In the genomic region with DNA sequence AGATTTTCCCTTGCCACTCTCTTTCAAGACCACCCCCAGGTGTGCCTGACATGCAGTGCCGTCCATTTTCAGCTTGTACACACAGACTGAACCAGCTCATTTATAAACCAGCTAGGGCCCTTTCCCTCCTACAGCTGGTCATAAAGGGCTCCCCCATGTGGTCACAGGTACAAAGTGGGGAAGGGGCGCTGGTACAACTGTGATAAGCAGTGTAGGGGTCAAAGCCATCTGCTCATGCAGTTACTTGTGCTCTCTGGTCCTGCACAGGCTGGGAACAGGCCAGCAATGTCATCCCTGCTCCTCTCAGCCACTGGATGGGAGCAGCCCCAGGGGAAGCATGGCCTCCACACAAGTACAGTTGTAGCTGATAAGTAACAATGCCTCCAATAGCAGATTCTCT, we compare ENCODE assay signal across 30 cellular contexts. TPM values are rescaled to one million over a fixed set of nuclear protein-coding genes. Genes with fewer than 3 reads are reported as not detected.
DNase-seq lines count a peak whose midpoint lies in the region; ATAC-seq and TF ChIP-seq lines count a peak whose summit lies in the region.
"Had no signal": no experiment of that assay in that cellular context is flagged by ENCODE, and none has a peak within 500 bp of the region (broad histone marks: within the 10 kb centered on the region; RNA-seq: fewer than 3 reads in every experiment).

No MANE protein-coding gene starts in this region.

- no peak for TF ChIP-seq POLR2A in esophagus muscularis mucosa (IDR thresholded peaks at IDR 0.05; ENCODE audit: low read depth)

- H3K4me1 ChIP-seq in GM23338 (ENCODE audit: insufficient read depth) (no peaks in the 10 kb centered on the region), OCI-LY7 (ENCODE audit: insufficient read depth, low read length, poor library complexity, severe bottlenecking) (peaks cover 3% of the 10 kb centered on the region), esophagus muscularis mucosa (no peaks in the 10 kb centered on the region), foreskin keratinocyte (no peaks in the 10 kb centered on the region)
- H3K4me1 ChIP-seq: esophagus squamous epithelium, gastroesophageal sphincter, SJSA1, spleen, thyroid gland had no signal

- peak; percentile 24 for TF ChIP-seq CTCF in C4-2B (conservative IDR thresholded peaks at IDR 0.05)
- TF ChIP-seq CTCF in GM23338 (conservative IDR thresholded peaks at IDR 0.05; ENCODE audit: low read depth in 2 of 2) = peak; percentile 43 to 64
- TF ChIP-seq CTCF in OCI-LY7 (conservative IDR thresholded peaks at IDR 0.05; ENCODE audit: low read length) = peak; percentile 54
- TF ChIP-seq CTCF in esophagus muscularis mucosa (IDR thresholded peaks at IDR 0.05) = no peak
- TF ChIP-seq CTCF in foreskin keratinocyte (conservative IDR thresholded peaks at IDR 0.05) = no peak

- H4K20me1 ChIP-seq in GM23338 (replicated peaks; ENCODE audit: insufficient read depth) (no peaks in the 10 kb centered on the region), OCI-LY7 (ENCODE audit: insufficient read depth, low read length) (no peaks in the 10 kb centered on the region)

- no peaks in the 10 kb centered on the region for H3K4me1 Mint-ChIP-seq in GM23338
- H3K4me1 Mint-ChIP-seq: activated naive CD8-positive, alpha-beta T cell treated with anti-CD3 and anti-CD28 coated beads for 36 hours had no signal

- H3K9me3 ChIP-seq in OCI-LY7 (ENCODE audit: low read length) = no peaks in the 10 kb centered on the region
- H3K9me3 ChIP-seq in esophagus muscularis mucosa = no peaks in the 10 kb centered on the region
- H3K9me3 ChIP-seq: esophagus squamous epithelium, gastroesophageal sphincter, SJSA1, spleen, thyroid gland had no signal

- CTCF ChIA-PET in OCI-LY7 (lab: Charles Lee; ENCODE audit: unreplicated experiment) = interaction anchor here (0.6 kb wide), 2 partner anchors 15 to 173 kb away, joined by 3 to 4 read pairs; a partner anchor contains a TSS
- CTCF ChIA-PET in HEK293T (lab: Yijun Ruan, JAX) = interaction anchor here (0.6 kb wide), 2 partner anchors 234 to 724 kb away, joined by 3 read pairs; no protein-coding TSS in a partner anchor

- no peak overlapping the region for H3K4me3 ChIP-seq in GM23338
- no peak overlapping the region for H3K4me3 ChIP-seq in OCI-LY7 (ENCODE audit: low read depth, low read length, poor library complexity, severe bottlenecking)
- H3K4me3 ChIP-seq in esophagus muscularis mucosa = no peak overlapping the region
- H3K4me3 ChIP-seq: esophagus squamous epithelium, gastroesophageal sphincter, GM23248, SJSA1, spleen, thyroid gland had no signal

- no TSS peak for BruUV-seq in OCI-LY7 (replicated peaks; lab: Mats Ljungman, UMichigan)

- H3K36me3 Mint-ChIP-seq in GM23338 (ENCODE audit: low read depth) = peaks cover under 1% of the 10 kb centered on the region; the same call in 2 of the 3 replicates
- H3K36me3 Mint-ChIP-seq: activated naive CD8-positive, alpha-beta T cell treated with anti-CD3 and anti-CD28 coated beads for 36 hours had no signal

- H3K4me2 ChIP-seq in GM23338 = no peak overlapping the region
- H3K4me2 ChIP-seq in OCI-LY7 (ENCODE audit: low read length) = no peak overlapping the region

- TF ChIP-seq EP300 in esophagus muscularis mucosa (IDR thresholded peaks at IDR 0.05) = no peak

- no peaks in the 10 kb centered on the region for H3K9me2 ChIP-seq in GM23338 (ENCODE audit: insufficient read depth)
- H3K9me2 ChIP-seq in OCI-LY7 (ENCODE audit: insufficient read depth, low read length) = no peaks in the 10 kb centered on the region

- peak; percentile 57 for DNase-seq in GM23338 (ENCODE audit: low spot score)
- no peak for DNase-seq in OCI-LY7 (ENCODE audit: low spot score)
- DNase-seq in esophagus muscularis mucosa (ENCODE audit: extremely low spot score) = peak; percentile 21
- no peak for DNase-seq in foreskin keratinocyte
- no peak for DNase-seq in HEK293T (ENCODE audit: extremely low spot score)
- no peak for DNase-seq in NCI-H526 treated with DMSO at 0.1 percent for 48 hours (lab: John Stamatoyannopoulos, UW)
- DNase-seq: activated naive CD8-positive, alpha-beta T cell treated with anti-CD3 and anti-CD28 coated beads for 36 hours; cerebellar nuclear complex; COR-L47; effector CD8-positive, alpha-beta T cell; esophagus squamous epithelium; GM23248; mammary epithelial cell; NCI-H146; NCI-H69; occipital lobe; spleen; stimulated activated CD4-positive, alpha-beta T cell treated with anti-CD3 and anti-CD28 coated beads, Interleukin-4, amount 100 ng/mL, for 4 hours; thyroid gland had no signal

- intact Hi-C loops in OCI-LY7 (cut with micrococcal nuclease; ENCODE audit: unreplicated experiment) = no loop called here
- intact Hi-C loops in esophagus muscularis mucosa (cut with DNase I) = no loop called here

- ATAC-seq in GM23338 = peak; percentile 81
- ATAC-seq in foreskin keratinocyte = no peak
- no peak for ATAC-seq in esophagus mucosa
- ATAC-seq: gastroesophageal sphincter had no signal

- H3K27me3 ChIP-seq in GM23338 (ENCODE audit: insufficient read depth) (no peaks in the 10 kb centered on the region), esophagus muscularis mucosa (no peaks in the 10 kb centered on the region), foreskin keratinocyte (no peaks in the 10 kb centered on the region)
- H3K27me3 ChIP-seq: esophagus squamous epithelium, gastroesophageal sphincter, SJSA1, thyroid gland had no signal

- H3F3A ChIP-seq in GM23338 (replicated peaks; ENCODE audit: low read depth) = no peaks in the 10 kb centered on the region

- no peak overlapping the region for H3K27ac Mint-ChIP-seq in GM23338
- H3K27ac Mint-ChIP-seq: activated naive CD8-positive, alpha-beta T cell treated with anti-CD3 and anti-CD28 coated beads for 36 hours; activated T-helper 2 cell treated with anti-CD3 and anti-CD28 coated beads, Interferon-gamma antibody, Interleukin-2, Interleukin-4, amounts not matched to agents 10 μg/mL and 5 μg/mL and 100 μg/mL, durations not matched to agents 14 hours and 24 hours and 36 hours; stimulated activated naive CD8-positive, alpha-beta T cell treated with anti-CD3 and anti-CD28 coated beads, Interleukin-15, Interleukin-2, amounts not matched to agents 100 ng/mL and 50 ng/mL, for 24 hours; T-helper 2 cell treated with Interferon-gamma antibody and Interleukin-4, amounts not matched to agents 5 μg/mL and 100 μg/mL, for 36 hours had no signal

- H3K79me2 ChIP-seq in GM23338 (replicated peaks; ENCODE audit: insufficient read depth) = no peaks in the 10 kb centered on the region
- H3K79me2 ChIP-seq in OCI-LY7 (ENCODE audit: insufficient read depth, low read depth, low read length) = no peaks in the 10 kb centered on the region

- POLR2A ChIA-PET in OCI-LY7 (lab: Charles Lee) (no interaction called here), HEK293T (lab: Yijun Ruan, JAX) (no interaction called here)

- H2AFZ ChIP-seq in GM23338 (no peak overlapping the region), OCI-LY7 (ENCODE audit: low read length) (no peak overlapping the region)
- H2AFZ ChIP-seq: GM23248 had no signal

- 48% methylated on average over 2 of the region's 2 CpGs for WGBS in esophagus muscularis mucosa

- H3K36me3 ChIP-seq in GM23338 (ENCODE audit: insufficient read depth) (no peaks in the 10 kb centered on the region), OCI-LY7 (ENCODE audit: insufficient read depth, low read length) (no peaks in the 10 kb centered on the region), esophagus muscularis mucosa (no peaks in the 10 kb centered on the region)
- H3K36me3 ChIP-seq: esophagus squamous epithelium, gastroesophageal sphincter, SJSA1, spleen, thyroid gland had no signal

- H3K9me3 Mint-ChIP-seq in GM23338 = no peaks in the 10 kb centered on the region
- H3K9me3 Mint-ChIP-seq: activated naive CD8-positive, alpha-beta T cell treated with anti-CD3 and anti-CD28 coated beads for 36 hours; activated T-helper 2 cell treated with anti-CD3 and anti-CD28 coated beads, Interferon-gamma antibody, Interleukin-2, Interleukin-4, amounts not matched to agents 10 μg/mL and 5 μg/mL and 100 μg/mL, durations not matched to agents 14 hours and 24 hours and 36 hours; stimulated activated naive CD8-positive, alpha-beta T cell treated with anti-CD3 and anti-CD28 coated beads, Interleukin-15, Interleukin-2, amounts not matched to agents 100 ng/mL and 50 ng/mL, for 24 hours; T-helper 2 cell treated with Interferon-gamma antibody and Interleukin-4, amounts not matched to agents 5 μg/mL and 100 μg/mL, for 36 hours had no signal

- no peaks in the 10 kb centered on the region for H3K27me3 Mint-ChIP-seq in GM23338 (ENCODE audit: insufficient read depth, low read depth, poor library complexity)
- H3K27me3 Mint-ChIP-seq: activated naive CD8-positive, alpha-beta T cell treated with anti-CD3 and anti-CD28 coated beads for 36 hours; stimulated activated naive CD8-positive, alpha-beta T cell treated with anti-CD3 and anti-CD28 coated beads, Interleukin-15, Interleukin-2, amounts not matched to agents 100 ng/mL and 50 ng/mL, for 24 hours had no signal

- H3K27ac ChIP-seq in C4-2B (no peak overlapping the region), GM23338 (ENCODE audit: low read depth) (no peak overlapping the region), OCI-LY7 (ENCODE audit: low read depth, low read length, poor library complexity, severe bottlenecking) (no peak overlapping the region), esophagus muscularis mucosa (replicated peaks in 1 of 4) (no peak overlapping the region), foreskin keratinocyte (no peak overlapping the region)
- H3K27ac ChIP-seq: esophagus squamous epithelium, gastroesophageal sphincter, GM23248, HL-60, SJSA1, spleen, thyroid gland, VCaP had no signal

- no peak overlapping the region for H3K4me3 Mint-ChIP-seq in GM23338
- H3K4me3 Mint-ChIP-seq: activated naive CD8-positive, alpha-beta T cell treated with anti-CD3 and anti-CD28 coated beads for 36 hours; stimulated activated naive CD8-positive, alpha-beta T cell treated with anti-CD3 and anti-CD28 coated beads, Interleukin-15, Interleukin-2, amounts not matched to agents 100 ng/mL and 50 ng/mL, for 24 hours; T-helper 2 cell treated with Interferon-gamma antibody and Interleukin-4, amounts not matched to agents 5 μg/mL and 100 μg/mL, for 36 hours had no signal

RNA-seq across cellular contexts. Expression of a gene that starts 20.6 kb away (rescaled TPM):
- 7.8 and 10.1 TPM in 2 replicates for total RNA-seq in GM23338 (2014; rRNA removed; shearing (Covaris generic))
- polyA plus RNA-seq in GM23338 (2016; fragmentation: Nextera tagmentation; extraction: Ambion mirVana) (2.1 and 2.2 TPM in 2 replicates), foreskin keratinocyte (0.02 TPM in 1 of 2 replicates, not detected in the other)
- not detected in 2 replicates for total RNA-seq in OCI-LY7 (2014; rRNA removed; shearing (Covaris generic))
- total RNA-seq in OCI-LY7 (2022) (not detected in 2 replicates), esophagus muscularis mucosa (under 1 TPM in 1 of 4 donors, not detected in 3; 0.06 TPM), foreskin keratinocyte (0.03 and 0.04 TPM in 2 replicates), esophagus mucosa (0.72 TPM)
- total RNA-seq: activated naive CD8-positive, alpha-beta T cell treated with anti-CD3 and anti-CD28 coated beads for 36 hours; GM23248; mammary epithelial cell had no signal
- polyA plus RNA-seq: GM23248 had no signal

RNA-seq across cellular contexts. Expression of a gene that starts 40.3 kb away (rescaled TPM):
- total RNA-seq in GM23338 (2014; rRNA removed; shearing (Covaris generic)) = not detected in 2 replicates
- polyA plus RNA-seq in GM23338 (2016; fragmentation: Nextera tagmentation; extraction: Ambion mirVana) (0.16 and 0.39 TPM in 2 replicates), foreskin keratinocyte (not detected in 2 replicates)
- not detected in 2 replicates for total RNA-seq in OCI-LY7 (2014; rRNA removed; shearing (Covaris generic))
- total RNA-seq in OCI-LY7 (2022) (not detected in 2 replicates), esophagus muscularis mucosa (not detected), foreskin keratinocyte (not detected in 2 replicates), esophagus mucosa (not detected)
- total RNA-seq: activated naive CD8-positive, alpha-beta T cell treated with anti-CD3 and anti-CD28 coated beads for 36 hours; activated T-helper 2 cell treated with anti-CD3 and anti-CD28 coated beads, Interferon-gamma antibody, Interleukin-2, Interleukin-4, amounts not matched to agents 10 μg/mL and 5 μg/mL and 100 μg/mL, durations not matched to agents 14 hours and 24 hours and 36 hours; esophagus squamous epithelium; gastroesophageal sphincter; GM23248; mammary epithelial cell; occipital lobe; renal cortical epithelial cell; spleen; thyroid gland had no signal
- polyA plus RNA-seq: GM23248, mammary epithelial cell, spleen had no signal

RNA-seq across cellular contexts. Expression of a gene that starts 50.8 kb away (rescaled TPM):
- total RNA-seq in GM23338 (2014; rRNA removed; shearing (Covaris generic)) = not detected in 2 replicates
- polyA plus RNA-seq in GM23338 (2016; fragmentation: Nextera tagmentation; extraction: Ambion mirVana) (not detected in 2 replicates), foreskin keratinocyte (not detected in 2 replicates)
- not detected in 2 replicates for total RNA-seq in OCI-LY7 (2014; rRNA removed; shearing (Covaris generic))
- total RNA-seq in OCI-LY7 (2022) (not detected in 2 replicates), esophagus muscularis mucosa (not detected), foreskin keratinocyte (not detected in 2 replicates), esophagus mucosa (not detected)
- total RNA-seq: activated naive CD8-positive, alpha-beta T cell treated with anti-CD3 and anti-CD28 coated beads for 36 hours; activated T-helper 2 cell treated with anti-CD3 and anti-CD28 coated beads, Interferon-gamma antibody, Interleukin-2, Interleukin-4, amounts not matched to agents 10 μg/mL and 5 μg/mL and 100 μg/mL, durations not matched to agents 14 hours and 24 hours and 36 hours; esophagus squamous epithelium; gastroesophageal sphincter; GM23248; M059J; mammary epithelial cell; occipital lobe; renal cortical epithelial cell; SJSA1; spleen; thyroid gland had no signal
- polyA plus RNA-seq: GM23248, mammary epithelial cell had no signal

RNA-seq across cellular contexts. Expression of a gene that starts 56.1 kb away (rescaled TPM):
- total RNA-seq in GM23338 (2014; rRNA removed; shearing (Covaris generic)) = 0.42 and 4.5 TPM in 2 replicates
- polyA plus RNA-seq in GM23338 (2016; fragmentation: Nextera tagmentation; extraction: Ambion mirVana) (3.1 and 5.2 TPM in 2 replicates), foreskin keratinocyte (not detected in 2 replicates)
- total RNA-seq in OCI-LY7 (2014; rRNA removed; shearing (Covaris generic)) = not detected in 2 replicates
- total RNA-seq in OCI-LY7 (2022) (not detected in 2 replicates), esophagus muscularis mucosa (not detected), foreskin keratinocyte (not detected in 2 replicates), esophagus mucosa (not detected)
- total RNA-seq: activated naive CD8-positive, alpha-beta T cell treated with anti-CD3 and anti-CD28 coated beads for 36 hours; activated T-helper 2 cell treated with anti-CD3 and anti-CD28 coated beads, Interferon-gamma antibody, Interleukin-2, Interleukin-4, amounts not matched to agents 10 μg/mL and 5 μg/mL and 100 μg/mL, durations not matched to agents 14 hours and 24 hours and 36 hours; esophagus squamous epithelium; gastroesophageal sphincter; GM23248; mammary epithelial cell; occipital lobe; renal cortical epithelial cell; SJSA1; spleen; thyroid gland had no signal
- polyA plus RNA-seq: GM23248, mammary epithelial cell, spleen had no signal

Comparison
In these comparisons a context has a peak if more than half of its experiments do, and no peak if none do; other contexts are left out.
1. CTCF ChIP-seq: peak in C4-2B (single experiment), GM23338 (2 of 2) and OCI-LY7 (single experiment); none in esophagus muscularis mucosa (0 of 3) and foreskin keratinocyte (single experiment).
2. DNase-seq: peak in GM23338 (single experiment) and esophagus muscularis mucosa (single experiment); none in OCI-LY7 (single experiment), foreskin keratinocyte (0 of 2), HEK293T (single experiment) and NCI-H526 treated with DMSO at 0.1 percent for 48 hours (single experiment).